In genomic region chr15:40142428-40142827, GRCh38 we compare ENCODE assay signal across 28 cellular contexts. TPM values are rescaled to one million over a fixed set of nuclear protein-coding genes. Genes with fewer than 3 reads are reported as not detected.
"Had no signal": no experiment of that assay in that cellular context is flagged by ENCODE, and none has a peak within 500 bp of the region (broad histone marks: within the 10 kb centered on the region; RNA-seq: fewer than 3 reads in every experiment).

No MANE protein-coding gene starts in this region.

- H3K79me2 ChIP-seq: parathyroid adenoma had no signal

- H3K9ac ChIP-seq: neural progenitor cell, parathyroid adenoma had no signal

- H3K4me1 Mint-ChIP-seq: naive thymus-derived CD4-positive, alpha-beta T cell; nephron; stimulated activated naive CD8-positive, alpha-beta T cell treated with anti-CD3 and anti-CD28 coated beads, Interleukin-15, amount 100 ng/mL, for 72 hours had no signal

- FAIRE-seq: colon, islet of Langerhans had no signal

- H3K4me3 Mint-ChIP-seq: naive thymus-derived CD4-positive, alpha-beta T cell; nephron; neural progenitor cell; stimulated activated naive CD8-positive, alpha-beta T cell treated with anti-CD3 and anti-CD28 coated beads, Interleukin-15, amount 100 ng/mL, for 72 hours had no signal

- H3K4me1 ChIP-seq: gastroesophageal sphincter, heart right ventricle, neural progenitor cell, parathyroid adenoma, sigmoid colon, spleen, suprapubic skin, transverse colon, upper lobe of right lung, uterus had no signal

- ATAC-seq: esophagus mucosa; foreskin keratinocyte; gastroesophageal sphincter; heart right ventricle; left colon; naive thymus-derived CD4-positive, alpha-beta T cell; stimulated activated naive CD8-positive, alpha-beta T cell treated with anti-CD3 and anti-CD28 coated beads, Interleukin-15, amount 100 ng/mL, for 72 hours; upper lobe of right lung had no signal

- H3K27ac ChIP-seq: dorsolateral prefrontal cortex, epithelial cell of prostate, foreskin keratinocyte, gastroesophageal sphincter, heart right ventricle, neural progenitor cell, parathyroid adenoma, sigmoid colon, spleen, suprapubic skin, transverse colon, upper lobe of right lung, uterus had no signal

- H3K4me3 ChIP-seq: dorsolateral prefrontal cortex, gastroesophageal sphincter, heart right ventricle, neural progenitor cell, sigmoid colon, spleen, suprapubic skin, transverse colon, upper lobe of right lung, uterus had no signal

- H3K9me3 Mint-ChIP-seq: naive thymus-derived CD4-positive, alpha-beta T cell; nephron; neural progenitor cell; stimulated activated naive CD8-positive, alpha-beta T cell treated with anti-CD3 and anti-CD28 coated beads, Interleukin-15, amount 100 ng/mL, for 72 hours had no signal

- H3K27me3 ChIP-seq: dorsolateral prefrontal cortex, gastroesophageal sphincter, heart right ventricle, neural progenitor cell, sigmoid colon, spleen, suprapubic skin, transverse colon, upper lobe of right lung, uterus had no signal

- H3K9me3 ChIP-seq: gastroesophageal sphincter, heart right ventricle, sigmoid colon, spleen, suprapubic skin, transverse colon, upper lobe of right lung, uterus had no signal

- H3K27ac Mint-ChIP-seq: naive thymus-derived CD4-positive, alpha-beta T cell; neural progenitor cell; progenitor cell of endocrine pancreas; stimulated activated naive CD8-positive, alpha-beta T cell treated with anti-CD3 and anti-CD28 coated beads, Interleukin-15, amount 100 ng/mL, for 72 hours had no signal

- H3K36me3 ChIP-seq: gastroesophageal sphincter, heart right ventricle, neural progenitor cell, sigmoid colon, spleen, suprapubic skin, transverse colon, upper lobe of right lung, uterus had no signal

- H3K4me2 ChIP-seq: neural progenitor cell had no signal

- H3K27me3 Mint-ChIP-seq: progenitor cell of endocrine pancreas; stimulated activated naive CD8-positive, alpha-beta T cell treated with anti-CD3 and anti-CD28 coated beads, Interleukin-15, amount 100 ng/mL, for 72 hours had no signal

- H3K36me3 Mint-ChIP-seq: naive thymus-derived CD4-positive, alpha-beta T cell; neural progenitor cell had no signal

- H2AFZ ChIP-seq: neural progenitor cell, parathyroid adenoma had no signal

- DNase-seq: dorsolateral prefrontal cortex; effector CD4-positive, alpha-beta T cell; foreskin keratinocyte; heart right ventricle; hippocampal formation; kidney glomerular epithelial cell; left colon; mesendoderm; midbrain; naive thymus-derived CD4-positive, alpha-beta T cell; sigmoid colon; spleen; stimulated activated CD4-positive, alpha-beta T cell treated with anti-CD3 and anti-CD28 coated beads, Interleukin-4, amount 100 ng/mL, for 4 hours; stimulated activated naive CD4-positive, alpha-beta T cell; stimulated activated naive CD8-positive, alpha-beta T cell treated with anti-CD3 and anti-CD28 coated beads, Interleukin-15, amount 100 ng/mL, for 72 hours; transverse colon; upper lobe of right lung; uterus had no signal

RNA-seq across cellular contexts. Expression of gene BUB1B, which starts 18.4 kb away (rescaled TPM):
- polyA plus RNA-seq: naive thymus-derived CD4-positive, alpha-beta T cell had no signal
